Comparison of ENCODE assay signal across 17 cellular contexts in the genomic region with DNA sequence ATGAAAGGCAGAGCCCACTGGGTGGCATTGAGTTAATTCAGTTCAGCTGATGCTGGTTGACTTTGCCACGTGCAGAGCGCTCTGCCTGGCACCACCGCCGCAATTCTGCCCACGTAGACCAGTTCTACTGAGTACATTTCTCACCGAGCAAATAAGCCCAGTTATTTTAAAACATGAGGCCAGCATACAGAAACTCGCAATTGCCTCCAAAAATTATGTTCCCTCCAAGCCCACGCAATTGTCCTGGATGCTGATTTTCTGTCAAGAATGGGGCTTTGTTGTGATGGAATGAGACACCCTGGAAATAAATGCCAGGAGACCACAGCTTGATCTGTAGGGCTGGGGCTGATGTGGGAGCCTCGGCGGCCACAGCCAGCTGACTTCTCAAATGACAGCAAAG. TPM values are rescaled to one million over a fixed set of nuclear protein-coding genes. Genes with fewer than 3 reads are reported as not detected.
A peak's percentile ranks its signal among the peaks of the same experiment; 100 is the strongest.
DNase-seq lines count a peak whose midpoint lies in the region; ATAC-seq and TF ChIP-seq lines count a peak whose summit lies in the region.
"Had no signal": no experiment of that assay in that cellular context is flagged by ENCODE, and none has a peak within 500 bp of the region (broad histone marks: within the 10 kb centered on the region; RNA-seq: fewer than 3 reads in every experiment).

No MANE protein-coding gene starts in this region.

- no peak overlapping the region for H3K4me3 ChIP-seq in coronary artery
- H3K4me3 ChIP-seq: Peyer's patch had no signal

- intact Hi-C loops in sciatic nerve (cut with DNase I) = no loop called here

- H3K27ac ChIP-seq in angular gyrus (ENCODE audit: low read depth, low read length) (peak overlapping the region; percentile 32), coronary artery (no peak overlapping the region)
- H3K27ac ChIP-seq: Peyer's patch had no signal

- DNase-seq in COLO829 (ENCODE audit: low spot score) = peak; percentile 45
- peak; percentile 60 for DNase-seq in medulla oblongata (ENCODE audit: extremely low spot score)
- peak; percentile 62 for DNase-seq in sciatic nerve (ENCODE audit: low spot score)
- DNase-seq in NCI-H187 treated with DMSO at 0.1 percent for 48 hours (lab: John Stamatoyannopoulos, UW) = no peak
- DNase-seq in coronary artery (ENCODE audit: low spot score) = no peak
- DNase-seq: AML-193; CD4-positive, alpha-beta T cell; DMS79 treated with DMSO at 0.1 percent for 48 hours; KG1; NCI-H1092 treated with DMSO at 0.1 percent for 48 hours; NCI-H1694; NCI-H774; Peyer's patch; Right ventricle myocardium superior had no signal

- peak; percentile 60 for ATAC-seq in sciatic nerve
- no peak for ATAC-seq in GM21717 (IDR thresholded peaks at IDR 0.05; ENCODE audit: unreplicated experiment)
- no peak for ATAC-seq in GM19324 (IDR thresholded peaks at IDR 0.05; ENCODE audit: low FRiP score, unreplicated experiment)

- TF ChIP-seq CTCF in coronary artery (IDR thresholded peaks at IDR 0.05) = no peak

RNA-seq across cellular contexts. Expression of a gene that starts 11.4 kb away (rescaled TPM):
- 85.2 TPM for total RNA-seq in sciatic nerve

Comparison
In these comparisons a context has a peak if more than half of its experiments do, and no peak if none do; other contexts are left out.
1. DNase-seq: peak in COLO829 (single experiment), medulla oblongata (single experiment) and sciatic nerve (single experiment); none in NCI-H187 treated with DMSO at 0.1 percent for 48 hours (single experiment) and coronary artery (single experiment).